Comparison of ENCODE assay signal across 25 cellular contexts in genomic region chr10:90712529-90712928, GRCh38.
"Had no signal": no experiment of that assay in that cellular context is flagged by ENCODE, and none has a peak within 500 bp of the region (broad histone marks: within the 10 kb centered on the region; RNA-seq: fewer than 3 reads in every experiment).

No MANE protein-coding gene starts in this region.

- H3K27me3 ChIP-seq: cardiac muscle cell, thyroid gland, upper lobe of right lung had no signal

- H3K27me3 Mint-ChIP-seq: activated CD8-positive, alpha-beta T cell treated with anti-CD3 and anti-CD28 coated beads for 36 hours; activated naive CD4-positive, alpha-beta T cell treated with anti-CD3 and anti-CD28 coated beads, Interleukin-2, amount 10 ng/mL, durations not matched to agents 7 days and 5 days had no signal

- H3K4me3 Mint-ChIP-seq: activated CD4-positive, alpha-beta T cell treated with anti-CD3 and anti-CD28 coated beads, Interleukin-2, amount 10 ng/mL, durations not matched to agents 7 days and 5 days; activated CD8-positive, alpha-beta memory T cell treated with anti-CD3 and anti-CD28 coated beads, Interleukin-2, amount 10 ng/mL, durations not matched to agents 7 days and 5 days; activated CD8-positive, alpha-beta T cell treated with anti-CD3 and anti-CD28 coated beads for 36 hours; activated naive CD4-positive, alpha-beta T cell treated with anti-CD3 and anti-CD28 coated beads, Interleukin-2, amount 10 ng/mL, durations not matched to agents 7 days and 5 days; naive B cell; T-helper 17 cell had no signal

- H3K4me3 ChIP-seq: cardiac muscle cell, lower lobe of right lung, thyroid gland, upper lobe of right lung had no signal

- H3K36me3 ChIP-seq: cardiac muscle cell, lower lobe of right lung, thyroid gland, upper lobe of right lung had no signal

- H3K4me1 Mint-ChIP-seq: activated CD4-positive, alpha-beta T cell treated with anti-CD3 and anti-CD28 coated beads, Interleukin-2, amount 10 ng/mL, durations not matched to agents 7 days and 5 days; activated CD8-positive, alpha-beta memory T cell treated with anti-CD3 and anti-CD28 coated beads, Interleukin-2, amount 10 ng/mL, durations not matched to agents 7 days and 5 days; activated naive CD4-positive, alpha-beta T cell treated with anti-CD3 and anti-CD28 coated beads, Interleukin-2, amount 10 ng/mL, durations not matched to agents 7 days and 5 days; naive B cell had no signal

- ATAC-seq: activated CD4-positive, CD25-positive, alpha-beta regulatory T cell treated with anti-CD3 and anti-CD28 coated beads, Interleukin-2, amount 50 U/mL, for 24 hours; activated CD8-positive, alpha-beta memory T cell treated with anti-CD3 and anti-CD28 coated beads, Interleukin-2, amount 10 ng/mL, durations not matched to agents 7 days and 5 days; activated CD8-positive, alpha-beta T cell treated with anti-CD3 and anti-CD28 coated beads for 36 hours; left colon; lower lobe of right lung; stimulated activated naive CD8-positive, alpha-beta T cell treated with anti-CD3 and anti-CD28 coated beads, Interleukin-15, Interleukin-2, amounts not matched to agents 100 U/mL and 50 U/mL, for 24 hours; T-helper 17 cell; upper lobe of right lung had no signal

- DNase-seq: activated CD4-positive, alpha-beta T cell treated with anti-CD3 and anti-CD28 coated beads, Interleukin-2, amount 10 ng/mL, durations not matched to agents 7 days and 5 days; activated CD8-positive, alpha-beta memory T cell treated with anti-CD3 and anti-CD28 coated beads, Interleukin-2, amount 10 ng/mL, durations not matched to agents 7 days and 5 days; activated CD8-positive, alpha-beta T cell treated with anti-CD3 and anti-CD28 coated beads for 36 hours; activated effector memory CD4-positive, alpha-beta T cell treated with anti-CD3 and anti-CD28 coated beads, Interleukin-2, amount 50 U/mL, for 16 hours; activated naive CD4-positive, alpha-beta T cell treated with anti-CD3 and anti-CD28 coated beads, Interleukin-2, amount 10 ng/mL, durations not matched to agents 7 days and 5 days; activated T-cell treated with anti-CD3 and anti-CD28 coated beads for 4 hours; amygdala; dermis blood vessel endothelial cell; effector CD8-positive, alpha-beta T cell; glutamatergic neuron; hypothalamus; left colon; lower lobe of right lung; naive B cell; occipital lobe; retina; stimulated activated CD4-positive, alpha-beta T cell treated with anti-CD3 and anti-CD28 coated beads, Interleukin-2, amount 100 ng/mL, for 48 hours; stimulated activated naive CD8-positive, alpha-beta T cell treated with anti-CD3 and anti-CD28 coated beads, Interleukin-15, Interleukin-2, amounts not matched to agents 100 U/mL and 50 U/mL, for 24 hours; substantia nigra; SW 1271; T-helper 17 cell; thyroid gland; upper lobe of right lung had no signal

- H3K27ac Mint-ChIP-seq: activated CD4-positive, alpha-beta T cell treated with anti-CD3 and anti-CD28 coated beads, Interleukin-2, amount 10 ng/mL, durations not matched to agents 7 days and 5 days; activated CD8-positive, alpha-beta memory T cell treated with anti-CD3 and anti-CD28 coated beads, Interleukin-2, amount 10 ng/mL, durations not matched to agents 7 days and 5 days; activated CD8-positive, alpha-beta T cell treated with anti-CD3 and anti-CD28 coated beads for 36 hours; activated naive CD4-positive, alpha-beta T cell treated with anti-CD3 and anti-CD28 coated beads, Interleukin-2, amount 10 ng/mL, durations not matched to agents 7 days and 5 days; T-helper 17 cell had no signal

- H3K9me3 Mint-ChIP-seq: activated CD4-positive, alpha-beta T cell treated with anti-CD3 and anti-CD28 coated beads, Interleukin-2, amount 10 ng/mL, durations not matched to agents 7 days and 5 days; activated CD8-positive, alpha-beta T cell treated with anti-CD3 and anti-CD28 coated beads for 36 hours; activated naive CD4-positive, alpha-beta T cell treated with anti-CD3 and anti-CD28 coated beads, Interleukin-2, amount 10 ng/mL, durations not matched to agents 7 days and 5 days; naive B cell had no signal

- H3K9me3 ChIP-seq: lower lobe of right lung, thyroid gland, upper lobe of right lung had no signal

- H3K27ac ChIP-seq: cardiac muscle cell, lower lobe of right lung, thyroid gland, upper lobe of right lung had no signal

- H3K36me3 Mint-ChIP-seq: activated CD8-positive, alpha-beta memory T cell treated with anti-CD3 and anti-CD28 coated beads, Interleukin-2, amount 10 ng/mL, durations not matched to agents 7 days and 5 days; activated naive CD4-positive, alpha-beta T cell treated with anti-CD3 and anti-CD28 coated beads, Interleukin-2, amount 10 ng/mL, durations not matched to agents 7 days and 5 days; naive B cell had no signal

- H3K4me1 ChIP-seq: lower lobe of right lung, thyroid gland, upper lobe of right lung had no signal
